10 cellular contexts compared by ENCODE assay signal in genomic region chr22:26482171-26482570, GRCh38. TPM values are rescaled to one million over a fixed set of nuclear protein-coding genes. Genes with fewer than 3 reads are reported as not detected.
DNase-seq lines count a peak whose midpoint lies in the region; ATAC-seq and TF ChIP-seq lines count a peak whose summit lies in the region.
"Had no signal": no experiment of that assay in that cellular context is flagged by ENCODE, and none has a peak within 500 bp of the region (broad histone marks: within the 10 kb centered on the region; RNA-seq: fewer than 3 reads in every experiment).

No MANE protein-coding gene starts in this region.

- H3K27ac Mint-ChIP-seq in CD8-positive, alpha-beta memory T cell: peak overlapping the region in 7 of 8 donors; percentile 93 to 99 (median 99)
- peak overlapping the region; percentile 94 for H3K27ac Mint-ChIP-seq in activated CD8-positive, alpha-beta T cell treated with anti-CD3 and anti-CD28 coated beads, Interleukin-2, amount 10 ng/mL, durations not matched to agents 7 days and 5 days
- peak overlapping the region; percentile 95 to 98 for H3K27ac Mint-ChIP-seq in natural killer cell

- peak overlapping the region in 6 of 7 donors; percentile 81 to 93 (median 91) for H3K4me3 Mint-ChIP-seq in CD8-positive, alpha-beta memory T cell
- peak overlapping the region; percentile 86 for H3K4me3 Mint-ChIP-seq in activated CD8-positive, alpha-beta T cell treated with anti-CD3 and anti-CD28 coated beads, Interleukin-2, amount 10 ng/mL, durations not matched to agents 7 days and 5 days
- H3K4me3 Mint-ChIP-seq in natural killer cell: peak overlapping the region; percentile 95

- ATAC-seq in activated CD8-positive, alpha-beta T cell treated with anti-CD3 and anti-CD28 coated beads, Interleukin-2, amount 10 ng/mL, durations not matched to agents 7 days and 5 days: no peak
- no peak for ATAC-seq in natural killer cell

- CTCF ChIA-PET in CD8-positive, alpha-beta memory T cell (lab: Charles Lee): interaction anchor here (1.3 kb wide), 1 partner anchor 21 kb away, joined by 4 read pairs; no protein-coding TSS in a partner anchor
- CTCF ChIA-PET in activated CD8-positive, alpha-beta T cell treated with anti-CD3 and anti-CD28 coated beads, Interleukin-2, amount 10 ng/mL, durations not matched to agents 7 days and 5 days (lab: Charles Lee): interaction anchor here (0.9 to 5.1 kb wide), 9 partner anchors 21 to 187 kb away, joined by 3 to 55 read pairs (median 5); no protein-coding TSS in a partner anchor

- H3K27me3 ChIP-seq in CD8-positive, alpha-beta memory T cell (ENCODE audit: insufficient read depth, low read length, poor library complexity, severe bottlenecking): no peaks in the 10 kb centered on the region

- DNase-seq in CD8-positive, alpha-beta memory T cell: no peak
- peak; percentile 54 for DNase-seq in Jurkat, Clone E6-1 (ENCODE audit: low read depth, low spot score)
- DNase-seq in activated CD8-positive, alpha-beta T cell treated with anti-CD3 and anti-CD28 coated beads, Interleukin-2, amount 10 ng/mL, durations not matched to agents 7 days and 5 days: no peak
- DNase-seq in natural killer cell: no peak
- DNase-seq in GM03348 (ENCODE audit: low spot score): no peak
- DNase-seq in NCI-H1105 treated with DMSO at 0.1 percent for 48 hours (lab: John Stamatoyannopoulos, UW): no peak
- DNase-seq in SKM-1 treated with dmso at 0.1 percent for 144 hours (lab: John Stamatoyannopoulos, UW; ENCODE audit: unreplicated experiment): no peak
- DNase-seq in activated effector memory CD4-positive, alpha-beta T cell treated with anti-CD3 and anti-CD28 coated beads, Interleukin-2, amount 50 U/mL, for 16 hours: no peak
- DNase-seq: activated CD8-positive, alpha-beta memory T cell treated with anti-CD3 and anti-CD28 coated beads for 24 hours; cerebellar nuclear complex had no signal

- H3K36me3 Mint-ChIP-seq in CD8-positive, alpha-beta memory T cell: peaks cover 9 to 50% (median 10%) of the 10 kb centered on the region in 3 donors
- H3K36me3 Mint-ChIP-seq in activated CD8-positive, alpha-beta T cell treated with anti-CD3 and anti-CD28 coated beads, Interleukin-2, amount 10 ng/mL, durations not matched to agents 7 days and 5 days (ENCODE audit: low read depth): peaks cover 33% of the 10 kb centered on the region
- H3K36me3 Mint-ChIP-seq in natural killer cell: peaks cover 9% of the 10 kb centered on the region

- H3K4me1 ChIP-seq in CD8-positive, alpha-beta memory T cell (ENCODE audit: insufficient read depth, low read length): peaks cover 57% of the 10 kb centered on the region

- H3K27ac ChIP-seq in CD8-positive, alpha-beta memory T cell (ENCODE audit: low read depth, low read length): no peak overlapping the region

- POLR2A ChIA-PET in CD8-positive, alpha-beta memory T cell (lab: Charles Lee): interaction anchor here (0.5 to 3.9 kb wide), 3 partner anchors 53 to 191 kb away, joined by 3 to 34 read pairs (median 22); partner anchors contain the start of gene ASPHD2
- POLR2A ChIA-PET in activated CD8-positive, alpha-beta T cell treated with anti-CD3 and anti-CD28 coated beads, Interleukin-2, amount 10 ng/mL, durations not matched to agents 7 days and 5 days (lab: Charles Lee): interaction anchor here (0.6 to 4.2 kb wide), 9 partner anchors 24 to 191 kb away, joined by 3 to 37 read pairs (median 4); partner anchors contain the start of genes ASPHD2, MIAT and TFIP11

- H3K4me3 ChIP-seq in CD8-positive, alpha-beta memory T cell (ENCODE audit: low read length): no peak overlapping the region
- peak overlapping the region; percentile 77 for H3K4me3 ChIP-seq in Jurkat, Clone E6-1 (ENCODE audit: low read length)

- H3K27me3 Mint-ChIP-seq in CD8-positive, alpha-beta memory T cell: no peaks in the 10 kb centered on the region
- H3K27me3 Mint-ChIP-seq in activated CD8-positive, alpha-beta T cell treated with anti-CD3 and anti-CD28 coated beads, Interleukin-2, amount 10 ng/mL, durations not matched to agents 7 days and 5 days (ENCODE audit: low read depth): no peaks in the 10 kb centered on the region
- H3K27me3 Mint-ChIP-seq in natural killer cell (ENCODE audit: low read depth in 2 of 2): no peaks in the 10 kb centered on the region

- intact Hi-C loops in natural killer cell (cut with micrococcal nuclease): loop anchor here (2.0 kb wide), 2 partner anchors 21 to 191 kb away; no protein-coding TSS in a partner anchor

- no peaks in the 10 kb centered on the region for H3K9me3 Mint-ChIP-seq in CD8-positive, alpha-beta memory T cell
- no peaks in the 10 kb centered on the region for H3K9me3 Mint-ChIP-seq in activated CD8-positive, alpha-beta T cell treated with anti-CD3 and anti-CD28 coated beads, Interleukin-2, amount 10 ng/mL, durations not matched to agents 7 days and 5 days (ENCODE audit: insufficient read depth)
- no peaks in the 10 kb centered on the region for H3K9me3 Mint-ChIP-seq in natural killer cell

- H3K9me3 ChIP-seq in CD8-positive, alpha-beta memory T cell (ENCODE audit: low read length): no peaks in the 10 kb centered on the region

- H3K36me3 ChIP-seq in CD8-positive, alpha-beta memory T cell (ENCODE audit: insufficient read depth, low read length): peaks cover 8% of the 10 kb centered on the region

- TF ChIP-seq CTCF in natural killer cell (IDR thresholded peaks at IDR 0.05): no peak

- peaks cover 73 to 86% (median 84%) of the 10 kb centered on the region in 3 donors for H3K4me1 Mint-ChIP-seq in CD8-positive, alpha-beta memory T cell
- peaks cover 77% of the 10 kb centered on the region for H3K4me1 Mint-ChIP-seq in activated CD8-positive, alpha-beta T cell treated with anti-CD3 and anti-CD28 coated beads, Interleukin-2, amount 10 ng/mL, durations not matched to agents 7 days and 5 days (ENCODE audit: low read depth)
- H3K4me1 Mint-ChIP-seq in natural killer cell: peaks cover 71 to 72% of the 10 kb centered on the region in 2 donors

RNA-seq across cellular contexts. Expression of gene HPS4, which starts 1.4 kb away (rescaled TPM):
- 10 to 100 TPM; 36.7 to 36.8 TPM for total RNA-seq in CD8-positive, alpha-beta memory T cell
- polyA plus RNA-seq in CD8-positive, alpha-beta memory T cell: 18.9 TPM
- 55.0 TPM for polyA plus RNA-seq in Jurkat, Clone E6-1 (2012; ENCODE audit: insufficient read depth, insufficient read length)
- 10 to 100 TPM; 32.2 to 34.6 TPM for total RNA-seq in activated CD8-positive, alpha-beta T cell treated with anti-CD3 and anti-CD28 coated beads, Interleukin-2, amount 10 ng/mL, durations not matched to agents 7 days and 5 days
- total RNA-seq in natural killer cell: 10 to 100 TPM; 44.8 to 53.6 (median 50.7) TPM

RNA-seq across cellular contexts. Expression of gene SRRD, which starts 1.5 kb away (rescaled TPM):
- total RNA-seq in CD8-positive, alpha-beta memory T cell: 10 to 100 TPM; 32.8 to 33.3 TPM
- polyA plus RNA-seq in CD8-positive, alpha-beta memory T cell: 28.5 TPM
- 31.7 TPM for polyA plus RNA-seq in Jurkat, Clone E6-1 (2012; ENCODE audit: insufficient read depth, insufficient read length)
- total RNA-seq in activated CD8-positive, alpha-beta T cell treated with anti-CD3 and anti-CD28 coated beads, Interleukin-2, amount 10 ng/mL, durations not matched to agents 7 days and 5 days: 10 to 100 TPM; 21.6 to 22.6 TPM
- total RNA-seq in natural killer cell: 10 to 100 TPM; 18.8 to 21.5 (median 21.4) TPM

RNA-seq across cellular contexts. Expression of gene TFIP11, which starts 30.1 kb away (rescaled TPM):
- total RNA-seq in CD8-positive, alpha-beta memory T cell: 10 to 100 TPM; 53.9 to 58.8 TPM
- polyA plus RNA-seq in CD8-positive, alpha-beta memory T cell: 41.5 TPM
- 83.7 TPM for polyA plus RNA-seq in Jurkat, Clone E6-1 (2012; ENCODE audit: insufficient read depth, insufficient read length)
- 10 to 100 TPM; 56.2 to 57.7 TPM for total RNA-seq in activated CD8-positive, alpha-beta T cell treated with anti-CD3 and anti-CD28 coated beads, Interleukin-2, amount 10 ng/mL, durations not matched to agents 7 days and 5 days
- total RNA-seq in natural killer cell: 100 to 1,000 TPM; 108 to 131 (median 124) TPM

RNA-seq across cellular contexts. Expression of gene ASPHD2, which starts 53.1 kb away (rescaled TPM):
- total RNA-seq in CD8-positive, alpha-beta memory T cell: 10 to 100 TPM; 13.1 to 14.2 TPM
- polyA plus RNA-seq in CD8-positive, alpha-beta memory T cell: 4.1 TPM
- polyA plus RNA-seq in Jurkat, Clone E6-1 (2012; ENCODE audit: insufficient read depth, insufficient read length): 4.9 TPM
- total RNA-seq in activated CD8-positive, alpha-beta T cell treated with anti-CD3 and anti-CD28 coated beads, Interleukin-2, amount 10 ng/mL, durations not matched to agents 7 days and 5 days: 10 to 100 TPM in 1 of 2 experiments, 1 to 10 TPM in 1; 9.2 to 10.0 TPM
- 1 to 10 TPM; 1.6 to 3.0 (median 1.9) TPM for total RNA-seq in natural killer cell
